20 cellular contexts compared by ENCODE assay signal in genomic region chr3:16803019-16803418, GRCh38.
DNase-seq lines count a peak whose midpoint lies in the region; ATAC-seq, FAIRE-seq and TF ChIP-seq lines count a peak whose summit lies in the region.
"Had no signal": no experiment of that assay in that cellular context is flagged by ENCODE, and none has a peak within 500 bp of the region (broad histone marks: within the 10 kb centered on the region; RNA-seq: fewer than 3 reads in every experiment).

No MANE protein-coding gene starts in this region.

- peaks cover 4% of the 10 kb centered on the region for H3K9me3 Mint-ChIP-seq in activated naive CD8-positive, alpha-beta T cell treated with anti-CD3 and anti-CD28 coated beads, Interleukin-2, amount 50 U/mL, for 24 hours
- H3K9me3 Mint-ChIP-seq in activated naive CD8-positive, alpha-beta T cell treated with anti-CD3 and anti-CD28 coated beads for 36 hours, result peaks cover 6% of the 10 kb centered on the region
- H3K9me3 Mint-ChIP-seq in stimulated activated naive B cell treated with anti-CD40 and anti-IgM and Interleukin-4, amounts not matched to agents 10 μg/mL and 1 μg/mL and 100 μg/mL, for 72 hours, result no peaks in the 10 kb centered on the region

- intact Hi-C loops in GM12878 (cut with micrococcal nuclease; ENCODE audit: unreplicated experiment), result no loop called here

- peak overlapping the region; percentile 49 for H3K27ac Mint-ChIP-seq in activated naive CD8-positive, alpha-beta T cell treated with anti-CD3 and anti-CD28 coated beads, Interleukin-2, amount 50 U/mL, for 24 hours
- H3K27ac Mint-ChIP-seq in activated naive CD8-positive, alpha-beta T cell treated with anti-CD3 and anti-CD28 coated beads for 36 hours, result no peak overlapping the region
- H3K27ac Mint-ChIP-seq in stimulated activated naive B cell treated with anti-CD40 and anti-IgM and Interleukin-4, amounts not matched to agents 10 μg/mL and 1 μg/mL and 100 μg/mL, for 72 hours, result peak overlapping the region; percentile 20
- H3K27ac Mint-ChIP-seq: activated naive CD8-positive, alpha-beta T cell had no signal

- RAD21 ChIA-PET in GM12878 (lab: Charles Lee; ENCODE audit: unreplicated experiment), result interaction anchor here (0.6 to 1.7 kb wide), 4 partner anchors 13 to 349 kb away, joined by 3 to 6 read pairs (median 6); no protein-coding TSS in a partner anchor

- no peak overlapping the region for H3K4me3 ChIP-seq in GM12878
- H3K4me3 ChIP-seq: lung had no signal

- POLR2A ChIA-PET in GM12878 (lab: Charles Lee), result no interaction called here

- no peak overlapping the region for H3K27ac ChIP-seq in GM12878 (ENCODE audit: control insufficient read depth, insufficient read depth)
- H3K27ac ChIP-seq: epithelial cell of prostate had no signal

- no peaks in the 10 kb centered on the region for H3K36me3 ChIP-seq in GM12878 (ENCODE audit: control insufficient read depth in 2 of 2, insufficient read depth in 2 of 2, low read length in 1 of 2)

- no peak overlapping the region for H3K4me2 ChIP-seq in GM12878 (ENCODE audit: control insufficient read depth, insufficient read depth)

- H3K4me1 ChIP-seq in GM12878 (ENCODE audit: control insufficient read depth, insufficient read depth, low read length), result peaks cover 17% of the 10 kb centered on the region; the same call in 1 of the 2 replicates

- H3K4me3 Mint-ChIP-seq in activated naive CD8-positive, alpha-beta T cell treated with anti-CD3 and anti-CD28 coated beads, Interleukin-2, amount 50 U/mL, for 24 hours, result no peak overlapping the region
- no peak overlapping the region for H3K4me3 Mint-ChIP-seq in activated naive CD8-positive, alpha-beta T cell treated with anti-CD3 and anti-CD28 coated beads for 36 hours
- H3K4me3 Mint-ChIP-seq in stimulated activated naive B cell treated with anti-CD40 and anti-IgM and Interleukin-4, amounts not matched to agents 10 μg/mL and 1 μg/mL and 100 μg/mL, for 72 hours, result no peak overlapping the region
- H3K4me3 Mint-ChIP-seq: activated naive CD8-positive, alpha-beta T cell had no signal

- no peak for TF ChIP-seq CTCF in GM12878 (IDR thresholded peaks at IDR 0.05 in 2 of 3, conservative IDR thresholded peaks at IDR 0.05 in 1 of 3; ENCODE audit: control insufficient read depth in 2 of 3, extremely low read depth in 1 of 3, insufficient read depth in 1 of 3, low read depth in 3 of 3, low read length in 3 of 3)

- no peaks in the 10 kb centered on the region; the same call in 2 of the 3 replicates for H3K9me3 ChIP-seq in GM12878 (replicated peaks; ENCODE audit: control insufficient read depth, insufficient read depth, low read length)

- H3K36me3 Mint-ChIP-seq in activated naive CD8-positive, alpha-beta T cell treated with anti-CD3 and anti-CD28 coated beads, Interleukin-2, amount 50 U/mL, for 24 hours (ENCODE audit: low read depth), result no peaks in the 10 kb centered on the region
- H3K36me3 Mint-ChIP-seq in activated naive CD8-positive, alpha-beta T cell treated with anti-CD3 and anti-CD28 coated beads for 36 hours, result peaks cover 4% of the 10 kb centered on the region
- H3K36me3 Mint-ChIP-seq in stimulated activated naive B cell treated with anti-CD40 and anti-IgM and Interleukin-4, amounts not matched to agents 10 μg/mL and 1 μg/mL and 100 μg/mL, for 72 hours, result no peaks in the 10 kb centered on the region

- TF ChIP-seq RAD21 in GM12878 (IDR thresholded peaks at IDR 0.05; ENCODE audit: insufficient read depth, low read depth, low read length), result no peak

- in situ Hi-C loops in GM12878 (cut with MboI), result no loop called here

- no peak for FAIRE-seq in GM12878 (lab: Jason Lieb, UNC)
- FAIRE-seq: HepG2 had no signal

- H3K4me1 Mint-ChIP-seq in activated naive CD8-positive, alpha-beta T cell treated with anti-CD3 and anti-CD28 coated beads, Interleukin-2, amount 50 U/mL, for 24 hours, result peaks cover 29% of the 10 kb centered on the region
- H3K4me1 Mint-ChIP-seq in activated naive CD8-positive, alpha-beta T cell treated with anti-CD3 and anti-CD28 coated beads for 36 hours, result peaks cover 22% of the 10 kb centered on the region
- H3K4me1 Mint-ChIP-seq in stimulated activated naive B cell treated with anti-CD40 and anti-IgM and Interleukin-4, amounts not matched to agents 10 μg/mL and 1 μg/mL and 100 μg/mL, for 72 hours, result peaks cover 26 to 41% of the 10 kb centered on the region in 2 donors

- CTCF ChIA-PET in GM12878 (lab: Yijun Ruan, JAX), result interaction anchor here (1.2 kb wide), 1 partner anchor 200 kb away, joined by 3 read pairs; no protein-coding TSS in a partner anchor

- TF ChIP-seq POLR2A in GM12878 (IDR thresholded peaks at IDR 0.05; ENCODE audit: low read depth, low read length), result no peak

- peaks cover 2% of the 10 kb centered on the region for H3K27me3 Mint-ChIP-seq in activated naive CD8-positive, alpha-beta T cell treated with anti-CD3 and anti-CD28 coated beads, Interleukin-2, amount 50 U/mL, for 24 hours
- no peaks in the 10 kb centered on the region for H3K27me3 Mint-ChIP-seq in activated naive CD8-positive, alpha-beta T cell treated with anti-CD3 and anti-CD28 coated beads for 36 hours
- no peaks in the 10 kb centered on the region for H3K27me3 Mint-ChIP-seq in stimulated activated naive B cell treated with anti-CD40 and anti-IgM and Interleukin-4, amounts not matched to agents 10 μg/mL and 1 μg/mL and 100 μg/mL, for 72 hours
- H3K27me3 Mint-ChIP-seq: activated naive CD8-positive, alpha-beta T cell had no signal

- ATAC-seq in activated naive CD8-positive, alpha-beta T cell treated with anti-CD3 and anti-CD28 coated beads, Interleukin-2, amount 50 U/mL, for 24 hours, result no peak
- ATAC-seq in GM12878 (peak; percentile 43; the same call in 2 of the 3 replicates), HG03108 (IDR thresholded peaks at IDR 0.05; ENCODE audit: unreplicated experiment) (no peak)
- ATAC-seq in stimulated activated naive B cell treated with anti-CD40 and anti-IgM and Interleukin-4, amounts not matched to agents 10 μg/mL and 1 μg/mL and 100 μg/mL, for 72 hours (replicated peaks), result peak; percentile 48 to 52
- ATAC-seq: HepG2 had no signal

- no peaks in the 10 kb centered on the region for H3K27me3 ChIP-seq in GM12878 (replicated peaks in 1 of 2; ENCODE audit: control insufficient read depth in 2 of 2, insufficient read depth in 2 of 2, low read length in 1 of 2)

- WGBS in GM12878 (ENCODE audit: insufficient coverage, insufficient replicate concordance, low lambda C conversion rate, missing lambda C conversion rate), result 58% methylated on average over 4 of the region's 4 CpGs

- no TSS peak for BruUV-seq in GM12878 (replicated peaks; lab: Mats Ljungman, UMichigan)

- H3K79me2 ChIP-seq in GM12878 (ENCODE audit: control insufficient read depth, insufficient read depth, low read length), result no peaks in the 10 kb centered on the region

- SMC1A ChIA-PET in GM12878 (lab: Charles Lee; ENCODE audit: uncharacterized antibody, unreplicated experiment), result interaction anchor here (1.0 to 1.2 kb wide), 3 partner anchors 13 to 385 kb away, joined by 3 read pairs; no protein-coding TSS in a partner anchor

- no peak for DNase-seq in activated naive CD8-positive, alpha-beta T cell treated with anti-CD3 and anti-CD28 coated beads, Interleukin-2, amount 50 U/mL, for 24 hours
- no peak for DNase-seq in activated naive CD8-positive, alpha-beta T cell treated with anti-CD3 and anti-CD28 coated beads for 36 hours
- DNase-seq in NCI-H2171 treated with DMSO at 0.1 percent for 48 hours (lab: John Stamatoyannopoulos, UW), result peak; percentile 82
- DNase-seq in GM12878 (ENCODE audit: low read depth, low spot score), result no peak
- no peak for DNase-seq in stimulated activated naive B cell treated with anti-CD40 and anti-IgM and Interleukin-4, amounts not matched to agents 10 μg/mL and 1 μg/mL and 100 μg/mL, for 72 hours
- DNase-seq in amniotic stem cell (lab: John Stamatoyannopoulos, UW), result no peak
- DNase-seq in HT-29 (ENCODE audit: low spot score), result no peak
- DNase-seq: COR-L47; effector CD4-positive, alpha-beta T cell; H7; head of caudate nucleus; NCI-H2107; nucleus accumbens; RPMI8226; stimulated activated CD8-positive, alpha-beta memory T cell treated with anti-CD3 and anti-CD28 coated beads, Interleukin-4, amount 100 ng/mL, for 48 hours had no signal

- H2AFZ ChIP-seq in GM12878 (ENCODE audit: control insufficient read depth, low read depth, low read length), result no peak overlapping the region

- no peaks in the 10 kb centered on the region for H4K20me1 ChIP-seq in GM12878 (ENCODE audit: control insufficient read depth, insufficient read depth)

- TF ChIP-seq EP300 in GM12878 (IDR thresholded peaks at IDR 0.05; ENCODE audit: borderline replicate concordance in 1 of 2, control insufficient read depth in 1 of 2, low read depth in 2 of 2, low read length in 2 of 2), result no peak

- H3K9ac ChIP-seq in GM12878 (ENCODE audit: control insufficient read depth, insufficient read depth, low read length), result no peak overlapping the region

TF ChIP-seq in GM12878, 131 proteins besides CTCF, POLR2A, EP300 and RAD21:
- TF ChIP-seq, protein P1, sequence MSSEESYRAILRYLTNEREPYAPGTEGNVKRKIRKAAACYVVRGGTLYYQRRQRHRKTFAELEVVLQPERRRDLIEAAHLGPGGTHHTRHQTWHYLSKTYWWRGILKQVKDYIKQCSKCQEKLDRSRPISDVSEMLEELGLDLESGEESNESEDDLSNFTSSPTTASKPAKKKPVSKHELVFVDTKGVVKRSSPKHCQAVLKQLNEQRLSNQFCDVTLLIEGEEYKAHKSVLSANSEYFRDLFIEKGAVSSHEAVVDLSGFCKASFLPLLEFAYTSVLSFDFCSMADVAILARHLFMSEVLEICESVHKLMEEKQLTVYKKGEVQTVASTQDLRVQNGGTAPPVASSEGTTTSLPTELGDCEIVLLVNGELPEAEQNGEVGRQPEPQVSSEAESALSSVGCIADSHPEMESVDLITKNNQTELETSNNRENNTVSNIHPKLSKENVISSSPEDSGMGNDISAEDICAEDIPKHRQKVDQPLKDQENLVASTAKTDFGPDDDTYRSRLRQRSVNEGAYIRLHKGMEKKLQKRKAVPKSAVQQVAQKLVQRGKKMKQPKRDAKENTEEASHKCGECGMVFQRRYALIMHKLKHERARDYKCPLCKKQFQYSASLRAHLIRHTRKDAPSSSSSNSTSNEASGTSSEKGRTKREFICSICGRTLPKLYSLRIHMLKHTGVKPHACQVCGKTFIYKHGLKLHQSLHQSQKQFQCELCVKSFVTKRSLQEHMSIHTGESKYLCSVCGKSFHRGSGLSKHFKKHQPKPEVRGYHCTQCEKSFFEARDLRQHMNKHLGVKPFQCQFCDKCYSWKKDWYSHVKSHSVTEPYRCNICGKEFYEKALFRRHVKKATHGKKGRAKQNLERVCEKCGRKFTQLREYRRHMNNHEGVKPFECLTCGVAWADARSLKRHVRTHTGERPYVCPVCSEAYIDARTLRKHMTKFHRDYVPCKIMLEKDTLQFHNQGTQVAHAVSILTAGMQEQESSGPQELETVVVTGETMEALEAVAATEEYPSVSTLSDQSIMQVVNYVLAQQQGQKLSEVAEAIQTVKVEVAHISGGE (CRISPR knock-in tag; IDR thresholded peaks at IDR 0.05), result no peak
- no peak for TF ChIP-seq ZNF622 (IDR thresholded peaks at IDR 0.05)
TF ChIP-seq in GM12878: peak in this region for 0.

Comparison
In these comparisons a context has a peak if more than half of its experiments do, and no peak if none do; other contexts are left out.
1. ATAC-seq: peak in GM12878 (single experiment) and stimulated activated naive B cell treated with anti-CD40 and anti-IgM and Interleukin-4, amounts not matched to agents 10 μg/mL and 1 μg/mL and 100 μg/mL, for 72 hours (2 of 2); none in activated naive CD8-positive, alpha-beta T cell treated with anti-CD3 and anti-CD28 coated beads, Interleukin-2, amount 50 U/mL, for 24 hours (single experiment) and HG03108 (single experiment).